Comparison of ENCODE assay signal across 17 cellular contexts in the genomic region with DNA sequence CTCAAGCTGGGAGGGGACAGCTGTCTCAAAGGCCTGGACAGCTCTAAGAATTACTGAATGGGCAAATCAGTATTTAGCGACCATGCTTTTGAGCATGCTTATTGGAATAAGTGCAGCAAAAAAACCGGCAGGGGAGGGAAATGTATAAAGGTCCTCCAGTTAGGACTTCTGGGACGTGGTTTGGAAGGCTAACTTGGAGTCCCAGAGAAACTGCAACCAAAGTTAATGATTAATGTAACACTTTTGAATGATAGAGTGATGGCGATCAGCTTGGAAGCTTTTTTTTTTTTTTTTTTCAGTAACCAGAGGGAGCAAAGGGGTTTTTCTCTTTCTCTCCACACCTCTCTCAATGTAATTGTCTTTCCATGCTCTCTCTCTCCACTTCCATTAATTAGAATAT.
"Had no signal": no experiment of that assay in that cellular context is flagged by ENCODE, and none has a peak within 500 bp of the region (broad histone marks: within the 10 kb centered on the region; RNA-seq: fewer than 3 reads in every experiment).

No MANE protein-coding gene starts in this region.

- H3K4me3 ChIP-seq: coronary artery, heart right ventricle, ovary, smooth muscle cell, suprapubic skin, thyroid gland had no signal

- H3K27ac ChIP-seq: coronary artery, heart right ventricle, ovary, suprapubic skin, thyroid gland had no signal

- H3K4me1 Mint-ChIP-seq: naive thymus-derived CD4-positive, alpha-beta T cell had no signal

- DNase-seq: effector CD8-positive, alpha-beta T cell; heart right ventricle; islet precursor cell; left cardiac atrium; mammary epithelial cell; naive thymus-derived CD4-positive, alpha-beta T cell; nucleus accumbens; ovary; right cardiac atrium; stimulated activated CD4-positive, alpha-beta T cell treated with anti-CD3 and anti-CD28 coated beads, Interleukin-2, amount 100 ng/mL, for 48 hours; stimulated activated naive CD4-positive, alpha-beta T cell treated with Interleukin-2 at 50 U/mL for 16 hours; thyroid gland had no signal

- H3K36me3 ChIP-seq: heart right ventricle, ovary, suprapubic skin, thyroid gland had no signal

- H3K36me3 Mint-ChIP-seq: type B pancreatic cell had no signal

- H3K27me3 ChIP-seq: ovary, thyroid gland had no signal

- H3K4me1 ChIP-seq: heart right ventricle, suprapubic skin, thyroid gland had no signal

- H3K4me3 Mint-ChIP-seq: naive thymus-derived CD4-positive, alpha-beta T cell; type B pancreatic cell had no signal

- H3K9me3 Mint-ChIP-seq: type B pancreatic cell had no signal

- H3K9me3 ChIP-seq: ovary, suprapubic skin, thyroid gland had no signal

- H3K4me2 ChIP-seq: smooth muscle cell had no signal

- ATAC-seq: esophagus mucosa; heart right ventricle; left cardiac atrium; naive thymus-derived CD4-positive, alpha-beta T cell; right cardiac atrium had no signal

- H3K27me3 Mint-ChIP-seq: naive thymus-derived CD4-positive, alpha-beta T cell had no signal

- H3K27ac Mint-ChIP-seq: naive thymus-derived CD4-positive, alpha-beta T cell; type B pancreatic cell had no signal
